In the genomic region with DNA sequence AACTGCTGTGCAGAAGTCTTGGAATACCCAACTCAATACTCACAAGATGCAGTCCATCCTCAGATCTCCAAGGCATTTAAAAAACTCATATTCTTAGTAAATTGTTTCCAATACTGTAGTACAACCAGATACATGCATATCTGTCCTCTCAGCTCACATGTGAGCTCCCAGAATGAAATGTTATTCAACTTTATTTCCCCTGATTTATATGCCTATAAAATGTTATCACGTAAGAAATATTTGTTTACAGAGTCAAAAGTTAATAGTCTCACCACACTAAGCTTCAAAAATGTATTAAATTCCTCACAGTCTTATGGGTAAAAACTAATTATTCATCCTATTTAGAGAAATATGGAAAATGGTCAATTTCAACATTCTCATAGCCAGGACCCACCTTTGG, we compare ENCODE assay signal across 24 cellular contexts. TPM values are rescaled to one million over a fixed set of nuclear protein-coding genes. Genes with fewer than 3 reads are reported as not detected.
DNase-seq lines count a peak whose midpoint lies in the region; ATAC-seq and TF ChIP-seq lines count a peak whose summit lies in the region.
"Had no signal": no experiment of that assay in that cellular context is flagged by ENCODE, and none has a peak within 500 bp of the region (broad histone marks: within the 10 kb centered on the region; RNA-seq: fewer than 3 reads in every experiment).

No MANE protein-coding gene starts in this region.

- no peaks in the 10 kb centered on the region for H3K4me1 Mint-ChIP-seq in activated CD8-positive, alpha-beta T cell treated with anti-CD3 and anti-CD28 coated beads for 36 hours (ENCODE audit: low read depth)
- H3K4me1 Mint-ChIP-seq in activated CD4-positive, alpha-beta memory T cell treated with anti-CD3 and anti-CD28 coated beads, Interleukin-2, amount 10 ng/mL, durations not matched to agents 7 days and 5 days: peaks cover 3% of the 10 kb centered on the region
- H3K4me1 Mint-ChIP-seq: B cell, GM23338 had no signal

- peaks cover 36% of the 10 kb centered on the region for H3K36me3 Mint-ChIP-seq in activated CD8-positive, alpha-beta T cell treated with anti-CD3 and anti-CD28 coated beads for 36 hours (ENCODE audit: low read depth)
- H3K36me3 Mint-ChIP-seq in activated CD4-positive, alpha-beta memory T cell treated with anti-CD3 and anti-CD28 coated beads, Interleukin-2, amount 10 ng/mL, durations not matched to agents 7 days and 5 days (ENCODE audit: low read depth): peaks cover 58% of the 10 kb centered on the region

- intact Hi-C loops in Panc1 (cut with micrococcal nuclease; ENCODE audit: unreplicated experiment): no loop called here
- intact Hi-C loops in activated CD8-positive, alpha-beta T cell treated with anti-CD3 and anti-CD28 coated beads for 36 hours (cut with micrococcal nuclease): no loop called here

- TF ChIP-seq CTCF in AG10803 (conservative IDR thresholded peaks at IDR 0.05; ENCODE audit: low read length): no peak
- TF ChIP-seq CTCF in Panc1 (IDR thresholded peaks at IDR 0.05): no peak
- TF ChIP-seq CTCF in fibroblast of villous mesenchyme (IDR thresholded peaks at IDR 0.05; ENCODE audit: insufficient read depth, low read depth, low read length): no peak
- TF ChIP-seq CTCF in activated CD8-positive, alpha-beta T cell treated with anti-CD3 and anti-CD28 coated beads for 36 hours (IDR thresholded peaks at IDR 0.05): no peak

- H3K27ac ChIP-seq in Panc1 (ENCODE audit: low read length): peak overlapping the region; percentile 59; the same call in 1 of the 2 replicates
- H3K27ac ChIP-seq: SJSA1 had no signal

- DNase-seq in AG10803 (ENCODE audit: low read depth) (peak; percentile 4), GM04503 (ENCODE audit: low read depth) (peak; percentile 16), Panc1 (ENCODE audit: low read depth, low spot score) (no peak), fibroblast of villous mesenchyme (ENCODE audit: low read depth) (peak; percentile 78), NCI-H524 treated with DMSO at 0.1 percent for 48 hours (lab: John Stamatoyannopoulos, UW) (no peak)
- DNase-seq in activated CD8-positive, alpha-beta T cell treated with anti-CD3 and anti-CD28 coated beads for 36 hours: no peak
- DNase-seq in activated CD4-positive, alpha-beta memory T cell treated with anti-CD3 and anti-CD28 coated beads, Interleukin-2, amount 10 ng/mL, durations not matched to agents 7 days and 5 days: no peak
- DNase-seq: Calu3, DMS153, DND-41, HCEC 1CT, Karpas-422, NCI-H1092 treated with DMSO at 0.1 percent for 48 hours, NCI-H1436 treated with DMSO at 0.1 percent for 48 hours, NCI-H1930, NCI-H2107, NCI-H524, NCI-H774, Right ventricle myocardium superior had no signal

- no peak for ATAC-seq in Panc1
- no peak for ATAC-seq in GM18868 (IDR thresholded peaks at IDR 0.05; ENCODE audit: unreplicated experiment)
- ATAC-seq in activated CD8-positive, alpha-beta T cell treated with anti-CD3 and anti-CD28 coated beads for 36 hours: no peak
- ATAC-seq: GM23338 had no signal

- no TSS peak for BruUV-seq in Panc1 (replicated peaks; lab: Mats Ljungman, UMichigan)

- in situ Hi-C loops in Panc1 (cut with HindIII; ENCODE audit: low pct_unique_long_range_greater_than_20kb, low sequenced_read_pairs): no loop called here

- H3K4me1 ChIP-seq in Panc1 (ENCODE audit: control insufficient read depth, insufficient read depth, low read length): peaks cover 3% of the 10 kb centered on the region; the same call in 1 of the 2 replicates
- H3K4me1 ChIP-seq: SJSA1 had no signal

- H3K4me3 Mint-ChIP-seq in activated CD8-positive, alpha-beta T cell treated with anti-CD3 and anti-CD28 coated beads for 36 hours: no peak overlapping the region
- H3K4me3 Mint-ChIP-seq in activated CD4-positive, alpha-beta memory T cell treated with anti-CD3 and anti-CD28 coated beads, Interleukin-2, amount 10 ng/mL, durations not matched to agents 7 days and 5 days: no peak overlapping the region
- H3K4me3 Mint-ChIP-seq: B cell, CD14-positive monocyte, GM23338 had no signal

- H3K36me3 ChIP-seq in Panc1 (ENCODE audit: control insufficient read depth, insufficient read depth, low read length): peaks cover 2% of the 10 kb centered on the region; the same call in 1 of the 2 replicates

- CTCF ChIA-PET in Panc1 (lab: Charles Lee): no interaction called here
- CTCF ChIA-PET in activated CD8-positive, alpha-beta T cell treated with anti-CD3 and anti-CD28 coated beads for 36 hours (lab: Charles Lee): interaction anchor here (1.1 kb wide), 1 partner anchor 191 kb away, joined by 6 read pairs; no protein-coding TSS in a partner anchor
- CTCF ChIA-PET in activated CD4-positive, alpha-beta memory T cell treated with anti-CD3 and anti-CD28 coated beads, Interleukin-2, amount 10 ng/mL, durations not matched to agents 7 days and 5 days (lab: Charles Lee): interaction anchor here (0.7 kb wide), 1 partner anchor 311 kb away, joined by 3 read pairs; no protein-coding TSS in a partner anchor

- H3K9me3 Mint-ChIP-seq in activated CD8-positive, alpha-beta T cell treated with anti-CD3 and anti-CD28 coated beads for 36 hours: no peaks in the 10 kb centered on the region
- H3K9me3 Mint-ChIP-seq in activated CD4-positive, alpha-beta memory T cell treated with anti-CD3 and anti-CD28 coated beads, Interleukin-2, amount 10 ng/mL, durations not matched to agents 7 days and 5 days: no peaks in the 10 kb centered on the region
- H3K9me3 Mint-ChIP-seq: CD14-positive monocyte, GM23338 had no signal

- H3K27me3 ChIP-seq in Panc1 (ENCODE audit: control insufficient read depth, insufficient read depth, low read length): no peaks in the 10 kb centered on the region
- H3K27me3 ChIP-seq: SJSA1 had no signal

- no peaks in the 10 kb centered on the region for H3K27me3 Mint-ChIP-seq in activated CD8-positive, alpha-beta T cell treated with anti-CD3 and anti-CD28 coated beads for 36 hours
- H3K27me3 Mint-ChIP-seq in activated CD4-positive, alpha-beta memory T cell treated with anti-CD3 and anti-CD28 coated beads, Interleukin-2, amount 10 ng/mL, durations not matched to agents 7 days and 5 days: no peaks in the 10 kb centered on the region
- H3K27me3 Mint-ChIP-seq: B cell had no signal

- H3K4me3 ChIP-seq in AG10803 (ENCODE audit: low read length) (no peak overlapping the region), Panc1 (ENCODE audit: low read depth in 2 of 2, low read length in 2 of 2) (no peak overlapping the region), fibroblast of villous mesenchyme (ENCODE audit: low read depth, low read length) (no peak overlapping the region)
- H3K4me3 ChIP-seq: GM23338, SJSA1 had no signal

- no peaks in the 10 kb centered on the region for H3K9me3 ChIP-seq in Panc1 (ENCODE audit: control insufficient read depth, insufficient read depth, low read depth, low read length)
- H3K9me3 ChIP-seq: SJSA1 had no signal

- POLR2A ChIA-PET in Panc1 (lab: Charles Lee): no interaction called here
- POLR2A ChIA-PET in activated CD8-positive, alpha-beta T cell treated with anti-CD3 and anti-CD28 coated beads for 36 hours (lab: Charles Lee): no interaction called here
- POLR2A ChIA-PET in activated CD4-positive, alpha-beta memory T cell treated with anti-CD3 and anti-CD28 coated beads, Interleukin-2, amount 10 ng/mL, durations not matched to agents 7 days and 5 days (lab: Charles Lee): interaction anchor here (1.2 kb wide), 1 partner anchor 9 kb away, joined by 3 read pairs; no protein-coding TSS in a partner anchor

- no peak overlapping the region for H3K27ac Mint-ChIP-seq in activated CD8-positive, alpha-beta T cell treated with anti-CD3 and anti-CD28 coated beads for 36 hours
- H3K27ac Mint-ChIP-seq in activated CD4-positive, alpha-beta memory T cell treated with anti-CD3 and anti-CD28 coated beads, Interleukin-2, amount 10 ng/mL, durations not matched to agents 7 days and 5 days: no peak overlapping the region
- H3K27ac Mint-ChIP-seq: B cell, CD14-positive monocyte had no signal

RNA-seq across cellular contexts. Expression of a gene that starts 56.6 kb away (rescaled TPM):
- 19.7 TPM for total RNA-seq in Panc1 (2021; ENCODE audit: unreplicated experiment)
- polyA plus RNA-seq in Panc1 (2012; ENCODE audit: insufficient read length): 6.0 TPM
- total RNA-seq in fibroblast of villous mesenchyme: 30.0 and 45.8 TPM in 2 replicates
- total RNA-seq in activated CD8-positive, alpha-beta T cell treated with anti-CD3 and anti-CD28 coated beads for 36 hours: 10 to 100 TPM; 26.7 to 28.0 TPM
- total RNA-seq in activated CD4-positive, alpha-beta memory T cell treated with anti-CD3 and anti-CD28 coated beads, Interleukin-2, amount 10 ng/mL, durations not matched to agents 7 days and 5 days: 10 to 100 TPM; 25.8 to 26.5 TPM

Comparison
In these comparisons a context has a peak if more than half of its experiments do, and no peak if none do; other contexts are left out.
1. DNase-seq: peak in AG10803 (single experiment), GM04503 (single experiment) and fibroblast of villous mesenchyme (single experiment); none in Panc1 (single experiment), NCI-H524 treated with DMSO at 0.1 percent for 48 hours (single experiment), activated CD8-positive, alpha-beta T cell treated with anti-CD3 and anti-CD28 coated beads for 36 hours (single experiment) and activated CD4-positive, alpha-beta memory T cell treated with anti-CD3 and anti-CD28 coated beads, Interleukin-2, amount 10 ng/mL, durations not matched to agents 7 days and 5 days (single experiment).